ENCODE assay signal across 8 cellular contexts in the genomic region with DNA sequence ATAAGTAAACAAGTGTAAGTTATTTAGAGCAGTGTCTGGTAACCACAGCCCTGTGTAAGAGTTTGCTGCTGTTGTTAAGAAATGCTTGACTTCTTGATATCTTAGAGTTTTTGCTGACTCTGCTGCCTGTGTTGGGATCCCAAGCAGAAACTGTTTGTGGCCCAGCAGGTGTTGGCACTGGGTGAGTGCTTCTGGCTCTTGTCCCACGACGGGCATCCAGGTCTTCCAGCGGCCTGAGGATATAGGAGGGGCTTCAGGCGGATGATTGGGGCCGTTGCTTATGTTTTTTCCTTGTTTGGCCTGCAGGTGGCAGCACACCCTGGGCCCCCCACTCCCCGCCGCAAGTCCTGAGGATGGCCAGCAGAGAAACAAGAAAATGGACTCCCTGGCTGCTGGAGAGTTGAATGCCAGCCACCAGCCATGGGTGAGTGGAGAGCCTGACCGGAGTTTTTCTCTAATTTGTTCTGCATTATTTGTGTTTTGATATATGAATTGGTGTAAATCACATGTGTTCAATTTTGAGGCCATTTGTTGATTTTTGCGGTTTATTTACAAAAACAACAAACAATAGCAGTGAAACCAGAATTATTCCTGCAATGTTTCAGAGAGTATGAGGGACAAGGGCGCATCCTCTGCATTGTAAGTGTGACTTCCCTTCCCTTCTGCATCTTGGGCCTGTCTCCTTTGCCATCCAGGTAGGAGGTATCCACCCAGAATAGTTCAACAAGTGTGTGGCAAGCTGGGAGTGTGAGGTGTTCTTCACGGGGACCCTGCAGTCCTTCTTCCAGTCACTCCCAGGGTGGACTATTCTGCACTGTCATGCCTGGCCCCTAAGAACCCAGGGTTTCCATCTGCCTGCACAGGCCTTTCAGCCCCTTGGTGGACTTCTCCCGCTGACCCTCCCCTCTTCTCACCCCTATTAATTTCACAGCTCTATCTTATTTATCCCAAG. TPM values are rescaled to one million over a fixed set of nuclear protein-coding genes. Genes with fewer than 3 reads are reported as not detected.
DNase-seq lines count a peak whose midpoint lies in the region; FAIRE-seq and TF ChIP-seq lines count a peak whose summit lies in the region.

No MANE protein-coding gene starts in this region.

- intact Hi-C loops in posterior cingulate gyrus (cut with DNase I) = loop anchor here (1.0 kb wide), 2 partner anchors 71 to 82 kb away; a partner anchor contains a TSS

- H3K9me3 ChIP-seq in adipocyte (ENCODE audit: control insufficient read depth, low read length) (no peaks in the 10 kb centered on the region), cardiac muscle cell (ENCODE audit: low read depth) (no peaks in the 10 kb centered on the region)

- no peaks in the 10 kb centered on the region for H3K36me3 ChIP-seq in adipocyte (ENCODE audit: control insufficient read depth, insufficient read depth, low read length, severe bottlenecking)
- no peaks in the 10 kb centered on the region for H3K36me3 ChIP-seq in cardiac muscle cell

- peak; percentile 27 for FAIRE-seq in A204.1 (lab: Jason Lieb, UNC)
- FAIRE-seq in GM12891 (lab: Jason Lieb, UNC) = peak; percentile 57

- peaks cover 77% of the 10 kb centered on the region for H3K4me1 ChIP-seq in adipocyte (ENCODE audit: control insufficient read depth, insufficient read depth, low read length)
- H3K4me1 ChIP-seq in cardiac muscle cell (ENCODE audit: low read depth) = peaks cover 8% of the 10 kb centered on the region

- H3K9ac ChIP-seq in adipocyte (ENCODE audit: low read length) = peak overlapping the region; percentile 55

- no peak overlapping the region for H3K27ac ChIP-seq in cardiac muscle cell

- H3K27me3 ChIP-seq in adipocyte (replicated peaks; ENCODE audit: control insufficient read depth, insufficient read depth, low read length) (no peaks in the 10 kb centered on the region), cardiac muscle cell (no peaks in the 10 kb centered on the region)

- DNase-seq in GM12891 (ENCODE audit: insufficient read length, low spot score) (peak; percentile 42), MV-4-11 (lab: John Stamatoyannopoulos, UW) (peak; percentile 66), SKM-1 treated with dmso at 0.1 percent for 144 hours (lab: John Stamatoyannopoulos, UW; ENCODE audit: unreplicated experiment) (peak; percentile 66), adipocyte (ENCODE audit: low read depth) (peak; percentile 87), cardiac muscle cell (ENCODE audit: low read depth in 1 of 2, low spot score in 1 of 2) (peak; percentile 81 to 86), posterior cingulate gyrus (peak; percentile 52 to 96 (median 70)), GM19240 (ENCODE audit: insufficient read length, low spot score) (no peak)

- H3K4me3 ChIP-seq in adipocyte (ENCODE audit: low read length) = no peak overlapping the region
- no peak overlapping the region for H3K4me3 ChIP-seq in cardiac muscle cell

- TF ChIP-seq POLR2A in GM12891 (IDR thresholded peaks at IDR 0.05; ENCODE audit: low read depth, low read length) = no peak

- TF ChIP-seq CTCF in cardiac muscle cell (IDR thresholded peaks at IDR 0.05; ENCODE audit: low read depth, low read length) = peak; percentile 84

TF ChIP-seq in GM12891, 5 proteins besides CTCF, POLR2A, EP300 and RAD21:
- TF ChIP-seq POLR2AphosphoS5 (IDR thresholded peaks at IDR 0.05; ENCODE audit: low read depth, low read length) = no peak
- no peak for TF ChIP-seq SPI1 (IDR thresholded peaks at IDR 0.05; ENCODE audit: low read depth, low read length)
- no peak for TF ChIP-seq TAF1 (IDR thresholded peaks at IDR 0.05; ENCODE audit: low read depth, low read length)
- TF ChIP-seq PAX5 (IDR thresholded peaks at IDR 0.05; ENCODE audit: insufficient read depth, low read length, severe bottlenecking) = no peak
- TF ChIP-seq POU2F2 (IDR thresholded peaks at IDR 0.05; ENCODE audit: low read depth, low read length) = no peak
TF ChIP-seq in GM12891: peak in this region for 0.

RNA-seq across cellular contexts. Expression of a gene that starts 50.3 kb away (rescaled TPM):
- 0.33 TPM for polyA plus RNA-seq in GM12891 (2012; ENCODE audit: low read depth, missing spikeins)
- total RNA-seq in cardiac muscle cell = 6.4 and 6.5 TPM in 2 replicates
- polyA plus RNA-seq in cardiac muscle cell = 3.0 and 3.6 TPM in 2 replicates
